28 cellular contexts compared by ENCODE assay signal in genomic region chr10:86248062-86248461, GRCh38.
"Had no signal": no experiment of that assay in that cellular context is flagged by ENCODE, and none has a peak within 500 bp of the region (broad histone marks: within the 10 kb centered on the region; RNA-seq: fewer than 3 reads in every experiment).

No MANE protein-coding gene starts in this region.

- ATAC-seq: left colon; left lung; natural killer cell; pancreas; right cardiac atrium; sciatic nerve; stimulated activated memory B cell treated with anti-CD40 and anti-IgM and Interleukin-4, amounts not matched to agents 10 μg/mL and 1 μg/mL and 100 μg/mL, for 72 hours; stimulated activated naive CD8-positive, alpha-beta T cell treated with anti-CD3 and anti-CD28 coated beads, Interleukin-15, amount 100 ng/mL, for 72 hours had no signal

- FAIRE-seq: keratinocyte, pancreas, small intestine had no signal

- H3K4me2 ChIP-seq: neural progenitor cell had no signal

- H3K4me3 Mint-ChIP-seq: mesothelial cell of epicardium; naive B cell; natural killer cell; nephron progenitor cell; neural progenitor cell; stimulated activated memory B cell treated with anti-CD40 and anti-IgM and Interleukin-4, amounts not matched to agents 10 μg/mL and 1 μg/mL and 100 μg/mL, for 72 hours; stimulated activated naive CD8-positive, alpha-beta T cell treated with anti-CD3 and anti-CD28 coated beads, Interleukin-15, amount 100 ng/mL, for 72 hours; type B pancreatic cell had no signal

- H2AFZ ChIP-seq: neural progenitor cell had no signal

- H3K4me1 Mint-ChIP-seq: mesothelial cell of epicardium; naive B cell; natural killer cell; stimulated activated memory B cell treated with anti-CD40 and anti-IgM and Interleukin-4, amounts not matched to agents 10 μg/mL and 1 μg/mL and 100 μg/mL, for 72 hours; stimulated activated naive CD8-positive, alpha-beta T cell treated with anti-CD3 and anti-CD28 coated beads, Interleukin-15, amount 100 ng/mL, for 72 hours had no signal

- H3K4me3 ChIP-seq: left lung, lung, neural progenitor cell, pancreas, prostate gland, tibial nerve, uterus had no signal

- H3K9ac ChIP-seq: neural progenitor cell had no signal

- H3K27me3 Mint-ChIP-seq: type B pancreatic cell had no signal

- H3K4me1 ChIP-seq: left lung, pancreas, prostate gland, tibial nerve, uterus had no signal

- H3K27ac ChIP-seq: left lung, neural progenitor cell, pancreas, prostate gland, tibial nerve, uterus had no signal

- H3K27me3 ChIP-seq: left lung, neural progenitor cell, pancreas, tibial nerve, uterus had no signal

- H3K9me3 ChIP-seq: pancreas, prostate gland, uterus had no signal

- H3K9me3 Mint-ChIP-seq: type B pancreatic cell had no signal

- H3K36me3 Mint-ChIP-seq: mesothelial cell of epicardium; natural killer cell; stimulated activated memory B cell treated with anti-CD40 and anti-IgM and Interleukin-4, amounts not matched to agents 10 μg/mL and 1 μg/mL and 100 μg/mL, for 72 hours; type B pancreatic cell had no signal

- DNase-seq: hippocampal formation; left colon; left lung; mesendoderm; naive B cell; natural killer cell; nephron progenitor cell; pancreas; retina; right cardiac atrium; small intestine; stimulated activated CD4-positive, alpha-beta T cell treated with anti-CD3 and anti-CD28 coated beads, Interleukin-1b, Interleukin-23, amount 100 ng/mL, for 48 hours; stimulated activated CD4-positive, alpha-beta T cell treated with anti-CD3 and anti-CD28 coated beads, Interleukin-2, amount 100 ng/mL, for 48 hours; stimulated activated CD4-positive, alpha-beta T cell treated with anti-CD3 and anti-CD28 coated beads, Interleukin-4, amount 100 ng/mL, for 4 hours; stimulated activated CD8-positive, alpha-beta memory T cell treated with anti-CD3 and anti-CD28 coated beads, Interleukin-4, amount 100 ng/mL, for 48 hours; stimulated activated naive CD4-positive, alpha-beta T cell treated with Interleukin-2 at 50 U/mL for 16 hours; stimulated activated naive CD8-positive, alpha-beta T cell treated with anti-CD3 and anti-CD28 coated beads, Interleukin-15, amount 100 ng/mL, for 72 hours; substantia nigra; uterus had no signal

- H3K27ac Mint-ChIP-seq: mesothelial cell of epicardium; naive B cell; natural killer cell; nephron progenitor cell; neural progenitor cell; stimulated activated memory B cell treated with anti-CD40 and anti-IgM and Interleukin-4, amounts not matched to agents 10 μg/mL and 1 μg/mL and 100 μg/mL, for 72 hours; stimulated activated naive CD8-positive, alpha-beta T cell treated with anti-CD3 and anti-CD28 coated beads, Interleukin-15, amount 100 ng/mL, for 72 hours; type B pancreatic cell had no signal

- H3K36me3 ChIP-seq: left lung, neural progenitor cell, pancreas, prostate gland, tibial nerve, uterus had no signal
